ENCODE assay signal across 26 cellular contexts in genomic region chr15:32691316-32692032, GRCh38. TPM values are rescaled to one million over a fixed set of nuclear protein-coding genes. Genes with fewer than 3 reads are reported as not detected.
DNase-seq lines count a peak whose midpoint lies in the region; ATAC-seq, FAIRE-seq and TF ChIP-seq lines count a peak whose summit lies in the region.
"Had no signal": no experiment of that assay in that cellular context is flagged by ENCODE, and none has a peak within 500 bp of the region (broad histone marks: within the 10 kb centered on the region; RNA-seq: fewer than 3 reads in every experiment).

No MANE protein-coding gene starts in this region.

- TF ChIP-seq CTCF in gastroesophageal sphincter (IDR thresholded peaks at IDR 0.05) = no peak

- no peaks in the 10 kb centered on the region for H3K27me3 ChIP-seq in mesendoderm (ENCODE audit: insufficient read depth, low read length, poor library complexity)
- no peaks in the 10 kb centered on the region for H3K27me3 ChIP-seq in gastroesophageal sphincter
- H3K27me3 ChIP-seq: BE2C, Peyer's patch had no signal

- no peaks in the 10 kb centered on the region for H3K36me3 ChIP-seq in mesendoderm (ENCODE audit: control insufficient read depth, insufficient read depth, low read length)
- no peaks in the 10 kb centered on the region for H3K36me3 ChIP-seq in gastroesophageal sphincter
- H3K36me3 ChIP-seq: BE2C, Peyer's patch had no signal

- H3K79me2 ChIP-seq in mesendoderm (ENCODE audit: control insufficient read depth, insufficient read depth, low read length) = no peaks in the 10 kb centered on the region

- H3K18ac ChIP-seq in mesendoderm (ENCODE audit: low read length) = no peak overlapping the region

- no peak overlapping the region for H3K4me3 ChIP-seq in mesendoderm (ENCODE audit: low read length)
- no peak overlapping the region for H3K4me3 ChIP-seq in gastroesophageal sphincter
- H3K4me3 ChIP-seq: GM23338, Peyer's patch had no signal

- H3K4me1 ChIP-seq in mesendoderm (ENCODE audit: control insufficient read depth, low read depth, low read length) = peaks cover 3% of the 10 kb centered on the region
- no peaks in the 10 kb centered on the region for H3K4me1 ChIP-seq in gastroesophageal sphincter
- H3K4me1 ChIP-seq: Peyer's patch had no signal

- H3K4me2 ChIP-seq in mesendoderm (ENCODE audit: low read length) = no peak overlapping the region
- H3K4me2 ChIP-seq: GM23338, KMS-11, SK-N-SH had no signal

- H3K9me3 ChIP-seq in gastroesophageal sphincter = no peaks in the 10 kb centered on the region
- H3K9me3 ChIP-seq: BE2C, SK-N-SH had no signal

- H3K23ac ChIP-seq in mesendoderm (ENCODE audit: low read length) = no peak overlapping the region

- H3K9ac ChIP-seq in mesendoderm (ENCODE audit: low read length) = no peak overlapping the region
- H3K9ac ChIP-seq: KMS-11, SK-N-SH had no signal

- peak; percentile 74 for DNase-seq in EH (ENCODE audit: low read depth)
- DNase-seq in NCI-H1048 (lab: John Stamatoyannopoulos, UW) = peak; percentile 59
- no peak for DNase-seq in mesendoderm
- no peak for DNase-seq in islet precursor cell
- no peak for DNase-seq in A172 (ENCODE audit: low spot score)
- DNase-seq: 8988T; BE2C; CD4-positive, CD25-positive, alpha-beta regulatory T cell; COR-L47; DMS 273 treated with DMSO at 0.1 percent for 48 hours; DND-41; NCI-H1436; NCI-H2029 treated with DMSO at 0.1 percent for 48 hours; NCI-H2171; NCI-H446; NK-92 treated with Interleukin-12 subunit alpha and Interleukin-12 subunit beta, amount 100 ng/mL, for 24 hours; Peyer's patch; Right ventricle myocardium superior; SK-N-SH had no signal

- H2BK120ac ChIP-seq in mesendoderm (ENCODE audit: low read depth, low read length) = no peak overlapping the region

- H2BK5ac ChIP-seq in mesendoderm (ENCODE audit: low read length) = no peak overlapping the region

- no peak overlapping the region for H3K4ac ChIP-seq in mesendoderm (ENCODE audit: low read depth, low read length)

- no peak overlapping the region for H4K8ac ChIP-seq in mesendoderm (ENCODE audit: low read depth, low read length)

- H4K5ac ChIP-seq in mesendoderm (ENCODE audit: low read length) = no peak overlapping the region

- no peak overlapping the region for H2AK5ac ChIP-seq in mesendoderm (ENCODE audit: low read length)

- TF ChIP-seq EP300 in gastroesophageal sphincter (IDR thresholded peaks at IDR 0.05) = no peak

- no peak overlapping the region for H3K56ac ChIP-seq in mesendoderm (ENCODE audit: low read length)

- no CpG with 5 or more reads among the region's 15 CpGs for WGBS in mesendoderm (ENCODE audit: extremely low coverage, insufficient coverage, low lambda C conversion rate)
- WGBS in gastroesophageal sphincter (ENCODE audit: low coverage in 1 of 2), 2 donors = 81 to 93% methylated on average over 12 to 14 of the region's 15 CpGs

- TF ChIP-seq POLR2A in gastroesophageal sphincter (IDR thresholded peaks at IDR 0.05) = no peak

- H2BK15ac ChIP-seq in mesendoderm (replicated peaks; ENCODE audit: low read depth) = peak overlapping the region; percentile 3

- no peaks in the 10 kb centered on the region for H3K79me1 ChIP-seq in mesendoderm (ENCODE audit: low read length)

- FAIRE-seq in endometrium (lab: Jason Lieb, UNC) = peak; percentile 81
- FAIRE-seq: GM12891 had no signal

- H3K27ac ChIP-seq in mesendoderm (ENCODE audit: low read depth, low read length) (no peak overlapping the region), gastroesophageal sphincter (no peak overlapping the region)
- H3K27ac ChIP-seq: KMS-11, Peyer's patch had no signal

- no peak for ATAC-seq in HG03039 (IDR thresholded peaks at IDR 0.05; ENCODE audit: unreplicated experiment)
- no peak for ATAC-seq in gastroesophageal sphincter
- ATAC-seq: GM23338, HCT116 had no signal

RNA-seq across cellular contexts. Expression of gene GREM1, which starts 26.3 kb away (rescaled TPM):
- 9.5 TPM for polyA plus RNA-seq in mesendoderm (2013, experiment 1 of 2)
- 9.4 TPM for polyA plus RNA-seq in mesendoderm (2013, experiment 2 of 2)
- total RNA-seq in A172 (2014; rRNA removed; shearing (Covaris generic)) = not detected in 2 replicates
- 100 to 1,000 TPM in 2 of 4 donors, 10 to 100 TPM in 2; 55.5 to 365 (median 133) TPM for total RNA-seq in gastroesophageal sphincter
- total RNA-seq: CD4-positive, CD25-positive, alpha-beta regulatory T cell; Right ventricle myocardium superior had no signal
- polyA plus RNA-seq: CD4-positive, CD25-positive, alpha-beta regulatory T cell had no signal

RNA-seq across cellular contexts. Expression of gene SCG5, which starts 50.0 kb away (rescaled TPM):
- 3.4 TPM for polyA plus RNA-seq in mesendoderm (2013, experiment 1 of 2)
- polyA plus RNA-seq in mesendoderm (2013, experiment 2 of 2) = 3.7 TPM
- total RNA-seq in A172 (2014; rRNA removed; shearing (Covaris generic)) = 0.76 and 3.9 TPM in 2 replicates
- total RNA-seq in gastroesophageal sphincter = 1 to 10 TPM in 3 of 4 donors, under 1 TPM in 1; 0.87 to 6.3 (median 4.5) TPM
- total RNA-seq: Right ventricle myocardium superior had no signal

Comparison
In these comparisons a context has a peak if more than half of its experiments do, and no peak if none do; other contexts are left out.
1. DNase-seq: peak in EH (single experiment) and NCI-H1048 (single experiment); none in mesendoderm (single experiment), islet precursor cell (single experiment) and A172 (single experiment).
2. RNA of gene GREM1, which starts 26.3 kb away (total RNA-seq): 55.5 to 365 TPM in gastroesophageal sphincter; not detected in A172; every median in the first group is over 10 times any median in the second.